Comparison of ENCODE assay signal across 1 cellular context in genomic region chr16:228917-229730, GRCh38.
TF ChIP-seq lines count a peak whose summit lies in the region.

Gene LUC7L (minus strand): TSS chr16:229449. CDS start chr16:229339, 110 bp downstream.

TF ChIP-seq in HepG2, 621 proteins besides CTCF, POLR2A, EP300 and RAD21 (continued from another document and continues in another):
- peak; percentile 83; the same call in 1 of the 2 replicates for TF ChIP-seq HMGXB3 (CRISPR knock-in tag; IDR thresholded peaks at IDR 0.05; ENCODE audit: borderline replicate concordance)
- TF ChIP-seq DPF2 (CRISPR knock-in tag; IDR thresholded peaks at IDR 0.05; ENCODE audit: borderline replicate concordance, low read depth) = no peak
- peak; percentile 97 for TF ChIP-seq ZFP62 (CRISPR knock-in tag; IDR thresholded peaks at IDR 0.05)
- TF ChIP-seq PHB2 (IDR thresholded peaks at IDR 0.05; ENCODE audit: partially characterized antibody) = no peak
- peak; percentile 89 for TF ChIP-seq ZNF777 (CRISPR knock-in tag; IDR thresholded peaks at IDR 0.05)
- TF ChIP-seq, protein P1, sequence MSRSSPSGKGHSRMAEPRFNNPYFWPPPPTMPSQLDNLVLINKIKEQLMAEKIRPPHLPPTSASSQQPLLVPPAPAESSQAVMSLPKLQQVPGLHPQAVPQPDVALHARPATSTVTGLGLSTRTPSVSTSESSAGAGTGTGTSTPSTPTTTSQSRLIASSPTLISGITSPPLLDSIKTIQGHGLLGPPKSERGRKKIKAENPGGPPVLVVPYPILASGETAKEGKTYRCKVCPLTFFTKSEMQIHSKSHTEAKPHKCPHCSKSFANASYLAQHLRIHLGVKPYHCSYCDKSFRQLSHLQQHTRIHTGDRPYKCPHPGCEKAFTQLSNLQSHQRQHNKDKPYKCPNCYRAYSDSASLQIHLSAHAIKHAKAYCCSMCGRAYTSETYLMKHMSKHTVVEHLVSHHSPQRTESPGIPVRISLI (CRISPR knock-in tag; IDR thresholded peaks at IDR 0.05; ENCODE audit: borderline replicate concordance) = no peak
- TF ChIP-seq ZNF510 (CRISPR knock-in tag; IDR thresholded peaks at IDR 0.05; ENCODE audit: low read depth) = peak; percentile 69; the same call in 1 of the 2 replicates
- TF ChIP-seq MEF2D (CRISPR knock-in tag; IDR thresholded peaks at IDR 0.05) = peak; percentile 91
- TF ChIP-seq, protein P2, sequence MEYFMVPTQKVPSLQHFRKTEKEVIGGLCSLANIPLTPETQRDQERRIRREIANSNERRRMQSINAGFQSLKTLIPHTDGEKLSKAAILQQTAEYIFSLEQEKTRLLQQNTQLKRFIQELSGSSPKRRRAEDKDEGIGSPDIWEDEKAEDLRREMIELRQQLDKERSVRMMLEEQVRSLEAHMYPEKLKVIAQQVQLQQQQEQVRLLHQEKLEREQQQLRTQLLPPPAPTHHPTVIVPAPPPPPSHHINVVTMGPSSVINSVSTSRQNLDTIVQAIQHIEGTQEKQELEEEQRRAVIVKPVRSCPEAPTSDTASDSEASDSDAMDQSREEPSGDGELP (IDR thresholded peaks at IDR 0.05; ENCODE audit: borderline replicate concordance, low read depth) = no peak
- TF ChIP-seq CBX5 (CRISPR knock-in tag; IDR thresholded peaks at IDR 0.05; ENCODE audit: borderline replicate concordance) = peak; percentile 60; the same call in 1 of the 2 replicates
- TF ChIP-seq HIC2 (CRISPR knock-in tag; IDR thresholded peaks at IDR 0.05; ENCODE audit: low read depth) = peak; percentile 47
- TF ChIP-seq FOXO1 (CRISPR knock-in tag; IDR thresholded peaks at IDR 0.05) = peak; percentile 90
- no peak for TF ChIP-seq SMC3 (IDR thresholded peaks at IDR 0.05; ENCODE audit: low read length)
- TF ChIP-seq, protein P3, sequence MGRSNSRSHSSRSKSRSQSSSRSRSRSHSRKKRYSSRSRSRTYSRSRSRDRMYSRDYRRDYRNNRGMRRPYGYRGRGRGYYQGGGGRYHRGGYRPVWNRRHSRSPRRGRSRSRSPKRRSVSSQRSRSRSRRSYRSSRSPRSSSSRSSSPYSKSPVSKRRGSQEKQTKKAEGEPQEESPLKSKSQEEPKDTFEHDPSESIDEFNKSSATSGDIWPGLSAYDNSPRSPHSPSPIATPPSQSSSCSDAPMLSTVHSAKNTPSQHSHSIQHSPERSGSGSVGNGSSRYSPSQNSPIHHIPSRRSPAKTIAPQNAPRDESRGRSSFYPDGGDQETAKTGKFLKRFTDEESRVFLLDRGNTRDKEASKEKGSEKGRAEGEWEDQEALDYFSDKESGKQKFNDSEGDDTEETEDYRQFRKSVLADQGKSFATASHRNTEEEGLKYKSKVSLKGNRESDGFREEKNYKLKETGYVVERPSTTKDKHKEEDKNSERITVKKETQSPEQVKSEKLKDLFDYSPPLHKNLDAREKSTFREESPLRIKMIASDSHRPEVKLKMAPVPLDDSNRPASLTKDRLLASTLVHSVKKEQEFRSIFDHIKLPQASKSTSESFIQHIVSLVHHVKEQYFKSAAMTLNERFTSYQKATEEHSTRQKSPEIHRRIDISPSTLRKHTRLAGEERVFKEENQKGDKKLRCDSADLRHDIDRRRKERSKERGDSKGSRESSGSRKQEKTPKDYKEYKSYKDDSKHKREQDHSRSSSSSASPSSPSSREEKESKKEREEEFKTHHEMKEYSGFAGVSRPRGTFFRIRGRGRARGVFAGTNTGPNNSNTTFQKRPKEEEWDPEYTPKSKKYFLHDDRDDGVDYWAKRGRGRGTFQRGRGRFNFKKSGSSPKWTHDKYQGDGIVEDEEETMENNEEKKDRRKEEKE (IDR thresholded peaks at IDR 0.05) = no peak
- peak; percentile 85; the same call in 1 of the 2 replicates for TF ChIP-seq E2F5 (CRISPR knock-in tag; conservative IDR thresholded peaks at IDR 0.05)
- TF ChIP-seq SSRP1 (CRISPR knock-in tag; IDR thresholded peaks at IDR 0.05) = no peak
- TF ChIP-seq, protein P4, sequence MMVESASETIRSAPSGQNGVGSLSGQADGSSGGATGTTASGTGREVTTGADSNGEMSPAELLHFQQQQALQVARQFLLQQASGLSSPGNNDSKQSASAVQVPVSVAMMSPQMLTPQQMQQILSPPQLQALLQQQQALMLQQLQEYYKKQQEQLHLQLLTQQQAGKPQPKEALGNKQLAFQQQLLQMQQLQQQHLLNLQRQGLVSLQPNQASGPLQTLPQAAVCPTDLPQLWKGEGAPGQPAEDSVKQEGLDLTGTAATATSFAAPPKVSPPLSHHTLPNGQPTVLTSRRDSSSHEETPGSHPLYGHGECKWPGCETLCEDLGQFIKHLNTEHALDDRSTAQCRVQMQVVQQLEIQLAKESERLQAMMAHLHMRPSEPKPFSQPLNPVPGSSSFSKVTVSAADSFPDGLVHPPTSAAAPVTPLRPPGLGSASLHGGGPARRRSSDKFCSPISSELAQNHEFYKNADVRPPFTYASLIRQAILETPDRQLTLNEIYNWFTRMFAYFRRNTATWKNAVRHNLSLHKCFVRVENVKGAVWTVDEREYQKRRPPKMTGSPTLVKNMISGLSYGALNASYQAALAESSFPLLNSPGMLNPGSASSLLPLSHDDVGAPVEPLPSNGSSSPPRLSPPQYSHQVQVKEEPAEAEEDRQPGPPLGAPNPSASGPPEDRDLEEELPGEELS (CRISPR knock-in tag; IDR thresholded peaks at IDR 0.05) = peak; percentile 40; the same call in 1 of the 2 replicates
- peak; percentile 57; the same call in 1 of the 2 replicates for TF ChIP-seq NFYC (CRISPR knock-in tag; IDR thresholded peaks at IDR 0.05)
- no peak for TF ChIP-seq MBNL3 (CRISPR knock-in tag; conservative IDR thresholded peaks at IDR 0.05)
- peak; percentile 89; the same call in 1 of the 2 replicates for TF ChIP-seq ZNF691 (CRISPR knock-in tag; IDR thresholded peaks at IDR 0.05; ENCODE audit: borderline replicate concordance, low read depth)
- TF ChIP-seq, protein P5, sequence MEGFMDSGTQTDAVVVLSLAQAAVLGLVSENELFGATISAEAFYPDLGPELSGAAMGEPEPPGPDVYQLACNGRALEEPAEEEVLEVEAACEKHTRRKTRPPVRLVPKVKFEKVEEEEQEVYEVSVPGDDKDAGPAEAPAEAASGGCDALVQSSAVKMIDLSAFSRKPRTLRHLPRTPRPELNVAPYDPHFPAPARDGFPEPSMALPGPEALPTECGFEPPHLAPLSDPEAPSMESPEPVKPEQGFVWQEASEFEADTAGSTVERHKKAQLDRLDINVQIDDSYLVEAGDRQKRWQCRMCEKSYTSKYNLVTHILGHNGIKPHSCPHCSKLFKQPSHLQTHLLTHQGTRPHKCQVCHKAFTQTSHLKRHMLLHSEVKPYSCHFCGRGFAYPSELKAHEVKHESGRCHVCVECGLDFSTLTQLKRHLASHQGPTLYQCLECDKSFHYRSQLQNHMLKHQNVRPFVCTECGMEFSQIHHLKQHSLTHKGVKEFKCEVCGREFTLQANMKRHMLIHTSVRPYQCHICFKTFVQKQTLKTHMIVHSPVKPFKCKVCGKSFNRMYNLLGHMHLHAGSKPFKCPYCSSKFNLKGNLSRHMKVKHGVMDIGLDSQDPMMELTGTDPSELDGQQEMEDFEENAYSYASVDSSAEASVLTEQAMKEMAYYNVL (CRISPR knock-in tag; IDR thresholded peaks at IDR 0.05; ENCODE audit: borderline replicate concordance) = peak; percentile 74
- TF ChIP-seq ZNF550 (CRISPR knock-in tag; IDR thresholded peaks at IDR 0.05; ENCODE audit: borderline replicate concordance) = peak; percentile 91
- TF ChIP-seq REL (CRISPR knock-in tag; conservative IDR thresholded peaks at IDR 0.05) = peak; percentile 97
- no peak for TF ChIP-seq NONO (IDR thresholded peaks at IDR 0.05)
- peak; percentile 96 for TF ChIP-seq NONO (CRISPR knock-in tag; conservative IDR thresholded peaks at IDR 0.05)
- peak; percentile 62 for TF ChIP-seq HNRNPK (IDR thresholded peaks at IDR 0.05; ENCODE audit: low read depth, low read length, poor library complexity, severe bottlenecking)
- peak; percentile 93 for TF ChIP-seq RFXAP (CRISPR knock-in tag; IDR thresholded peaks at IDR 0.05; ENCODE audit: borderline replicate concordance)
- peak; percentile 59 for TF ChIP-seq SOX5 (CRISPR knock-in tag; IDR thresholded peaks at IDR 0.05; ENCODE audit: borderline replicate concordance)
- peak; percentile 92 for TF ChIP-seq ZNF513 (CRISPR knock-in tag; conservative IDR thresholded peaks at IDR 0.05)
- TF ChIP-seq HOXA3 (CRISPR knock-in tag; IDR thresholded peaks at IDR 0.05) = peak; percentile 96
- peak; percentile 97; the same call in 1 of the 2 replicates for TF ChIP-seq ZNF30 (CRISPR knock-in tag; IDR thresholded peaks at IDR 0.05)
- TF ChIP-seq MEIS2 (CRISPR knock-in tag; IDR thresholded peaks at IDR 0.05) = peak; percentile 84
- no peak for TF ChIP-seq ZNF672 (CRISPR knock-in tag; IDR thresholded peaks at IDR 0.05)
- TF ChIP-seq HNRNPLL (IDR thresholded peaks at IDR 0.05; ENCODE audit: low read depth, low read length, poor library complexity, severe bottlenecking) = peak; percentile 67
- 0 out of 2 replicates have a peak, but pooled peaks have one; percentile 50 for TF ChIP-seq ZNF101 (CRISPR knock-in tag; IDR thresholded peaks at IDR 0.05; ENCODE audit: borderline replicate concordance, low read depth)
- TF ChIP-seq HDAC2 (CRISPR knock-in tag; IDR thresholded peaks at IDR 0.05) = peak; percentile 73; the same call in 1 of the 2 replicates
- peak; percentile 94 for TF ChIP-seq HOXA9 (CRISPR knock-in tag; IDR thresholded peaks at IDR 0.05; ENCODE audit: borderline replicate concordance)
- TF ChIP-seq ZNF230 (CRISPR knock-in tag; IDR thresholded peaks at IDR 0.05) = peak; percentile 93
- TF ChIP-seq ELF4 (CRISPR knock-in tag; IDR thresholded peaks at IDR 0.05; ENCODE audit: borderline replicate concordance) = peak; percentile 62; the same call in 1 of the 2 replicates
